Comparison of ENCODE assay signal across 11 cellular contexts in the genomic region with DNA sequence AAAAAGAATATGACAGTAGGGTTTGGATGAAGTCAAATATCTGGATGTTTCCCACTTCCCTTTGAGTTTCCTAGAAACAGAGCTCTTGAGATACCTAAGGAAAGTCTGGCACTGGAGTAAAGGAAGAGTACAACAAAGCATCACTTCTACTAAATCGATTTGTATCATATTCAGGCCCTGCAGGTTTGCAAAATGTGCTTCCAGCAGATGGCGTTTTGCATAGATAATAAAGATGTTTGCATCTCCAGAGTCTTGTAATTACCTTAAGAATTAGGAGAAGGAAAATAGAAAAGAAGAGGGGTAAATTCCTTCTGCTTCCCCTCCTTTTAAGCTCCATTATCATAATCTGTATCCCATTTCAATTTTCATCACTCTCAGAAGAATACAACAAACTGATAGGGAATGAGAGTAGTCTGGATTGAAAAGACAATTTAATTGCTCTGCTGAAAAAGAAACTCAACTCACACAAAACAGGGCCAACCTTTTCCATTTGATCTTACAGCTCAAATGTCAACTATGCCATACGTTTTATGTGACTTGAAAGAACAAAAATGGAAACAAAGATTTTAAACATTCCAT.
A peak's percentile ranks its signal among the peaks of the same experiment; 100 is the strongest.
DNase-seq lines count a peak whose midpoint lies in the region; ATAC-seq, FAIRE-seq and TF ChIP-seq lines count a peak whose summit lies in the region.
"Had no signal": no experiment of that assay in that cellular context is flagged by ENCODE, and none has a peak within 500 bp of the region (broad histone marks: within the 10 kb centered on the region; RNA-seq: fewer than 3 reads in every experiment).

No MANE protein-coding gene starts in this region.

- DNase-seq in RWPE1 (ENCODE audit: low spot score) (no peak), fibroblast of the aortic adventitia (ENCODE audit: low read depth) (peak; percentile 2), renal cortical epithelial cell (ENCODE audit: low read depth) (peak; percentile 10), GM19239 (ENCODE audit: insufficient read length, low spot score) (no peak)
- DNase-seq: DMS79; naive B cell; NCI-H1694 treated with DMSO at 0.1 percent for 48 hours; stimulated activated CD4-positive, alpha-beta T cell treated with anti-CD3 and anti-CD28 coated beads, Interleukin-12 subunit alpha, Interleukin-12 subunit beta, amount 100 ng/mL, for 4 hours had no signal

- peak overlapping the region; percentile 54 for H2AFZ ChIP-seq in Loucy (ENCODE audit: low read length)

- H3K4me1 ChIP-seq in Loucy (ENCODE audit: insufficient read depth, low read length, poor library complexity, severe bottlenecking) = no peaks in the 10 kb centered on the region

- no peak overlapping the region for H3K27ac ChIP-seq in RWPE1

- POLR2A ChIA-PET in RWPE1 (lab: Yijun Ruan, JAX; ENCODE audit: low non-redundant PET) = no interaction called here

- no peaks in the 10 kb centered on the region for H3K79me2 ChIP-seq in Loucy (ENCODE audit: insufficient read depth, low read length)

- H3K4me2 ChIP-seq in Loucy (ENCODE audit: low read depth, low read length, poor library complexity, severe bottlenecking) = no peak overlapping the region

- H3K9me2 ChIP-seq in Loucy (replicated peaks; ENCODE audit: low read depth, low read length) = no peaks in the 10 kb centered on the region

- H3F3A ChIP-seq in Loucy (ENCODE audit: low read depth) = no peaks in the 10 kb centered on the region

- H3K4me3 ChIP-seq in Loucy (ENCODE audit: low read length, poor library complexity, severe bottlenecking) (no peak overlapping the region), fibroblast of the aortic adventitia (ENCODE audit: low read depth, low read length) (no peak overlapping the region)

- TF ChIP-seq CTCF in Loucy (conservative IDR thresholded peaks at IDR 0.05; ENCODE audit: low read length) (peak; percentile 66), RWPE1 (conservative IDR thresholded peaks at IDR 0.05; ENCODE audit: low read depth) (peak; percentile 34), fibroblast of the aortic adventitia (IDR thresholded peaks at IDR 0.05; ENCODE audit: insufficient read depth, low read length) (peak; percentile 34)

- no peaks in the 10 kb centered on the region for H4K20me1 ChIP-seq in Loucy (ENCODE audit: insufficient read depth, low read length, poor library complexity, severe bottlenecking)

- ATAC-seq in GM21528 (IDR thresholded peaks at IDR 0.05; ENCODE audit: low FRiP score, unreplicated experiment) = no peak
- no peak for ATAC-seq in activated CD4-positive, CD25-positive, alpha-beta regulatory T cell treated with anti-CD3 and anti-CD28 coated beads, Interleukin-2, amount 50 U/mL, for 24 hours

- no peak for FAIRE-seq in GM19239 (lab: Jason Lieb, UNC)

- CTCF ChIA-PET in RWPE1 (lab: Yijun Ruan, JAX) = interaction anchor here (0.6 to 1.2 kb wide), 2 partner anchors 10 to 33 kb away, joined by 3 to 5 read pairs; no protein-coding TSS in a partner anchor

- no peaks in the 10 kb centered on the region for H3K27me3 ChIP-seq in Loucy (ENCODE audit: insufficient read depth, low read length, poor library complexity, severe bottlenecking)

- no peak overlapping the region for H3K9ac ChIP-seq in Loucy (ENCODE audit: low read depth, low read length, poor library complexity, severe bottlenecking)

- no peaks in the 10 kb centered on the region for H3K9me3 ChIP-seq in Loucy (ENCODE audit: insufficient read depth, low read depth, low read length)

- no peaks in the 10 kb centered on the region for H3K36me3 ChIP-seq in Loucy (ENCODE audit: insufficient read depth, low read length)

Comparison
In these comparisons a context has a peak if more than half of its experiments do, and no peak if none do; other contexts are left out.
1. DNase-seq: peak in fibroblast of the aortic adventitia (single experiment) and renal cortical epithelial cell (single experiment); none in RWPE1 (single experiment) and GM19239 (single experiment).
2. Peak in every context shown above with its lines, with median percentiles within 50 percentile points of each other: CTCF ChIP-seq.